ENCODE assay signal across 9 cellular contexts in the genomic region with DNA sequence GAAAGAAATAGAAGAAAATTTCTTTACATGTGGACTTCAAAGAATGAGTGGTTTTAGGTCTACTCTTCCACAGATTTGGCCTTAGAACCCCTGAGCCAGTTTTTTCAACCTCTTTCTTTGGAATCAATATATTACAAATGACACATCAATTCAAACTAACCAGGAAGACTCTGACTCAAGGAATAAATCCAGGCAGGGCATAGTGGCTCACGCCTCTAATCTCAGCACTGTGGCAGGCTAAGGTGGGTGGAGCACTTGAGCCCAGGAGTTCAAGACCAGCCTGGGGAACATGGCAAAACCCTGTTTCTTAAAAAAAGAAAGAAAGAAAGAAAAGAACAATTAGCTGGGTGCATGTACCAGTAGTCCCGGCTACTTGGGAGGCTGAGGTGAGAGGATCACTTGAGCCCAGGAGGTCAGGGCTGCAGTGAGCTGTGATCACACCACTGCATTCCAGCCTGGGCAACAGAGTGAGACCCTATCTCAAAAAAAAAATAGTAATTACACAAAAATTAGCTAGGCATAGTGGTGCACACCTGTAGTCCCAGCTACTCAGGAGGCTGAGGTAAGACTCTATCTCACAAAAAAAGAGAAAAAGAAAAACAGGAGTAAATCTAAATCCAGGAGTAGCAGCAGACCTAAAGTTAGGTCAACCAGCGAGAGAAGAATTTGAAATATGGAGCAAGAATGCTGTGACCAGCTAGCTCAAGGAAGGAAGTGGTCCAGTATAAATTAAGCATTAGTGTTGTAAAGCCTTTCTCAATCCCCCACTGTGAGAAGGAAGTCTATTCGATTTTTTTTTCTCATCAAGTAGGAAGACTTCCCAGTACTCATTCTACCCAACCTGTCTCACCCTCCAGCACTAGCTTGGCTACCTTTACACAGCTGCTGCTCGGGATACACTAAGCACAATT. TPM values are rescaled to one million over a fixed set of nuclear protein-coding genes. Genes with fewer than 3 reads are reported as not detected.
DNase-seq lines count a peak whose midpoint lies in the region; ATAC-seq, FAIRE-seq and TF ChIP-seq lines count a peak whose summit lies in the region.
"Had no signal": no experiment of that assay in that cellular context is flagged by ENCODE, and none has a peak within 500 bp of the region (broad histone marks: within the 10 kb centered on the region; RNA-seq: fewer than 3 reads in every experiment).

No MANE protein-coding gene starts in this region.

- H3K36me3 Mint-ChIP-seq in activated CD4-positive, alpha-beta T cell treated with anti-CD3 and anti-CD28 coated beads, Interleukin-2, amount 10 ng/mL, durations not matched to agents 7 days and 5 days (ENCODE audit: low read depth) = no peaks in the 10 kb centered on the region

- WGBS in HepG2 (ENCODE audit: low lambda C conversion rate) = 45% methylated on average over 5 of the region's 5 CpGs

- CTCF ChIA-PET in activated CD4-positive, alpha-beta T cell treated with anti-CD3 and anti-CD28 coated beads, Interleukin-2, amount 10 ng/mL, durations not matched to agents 7 days and 5 days (lab: Charles Lee) = no interaction called here
- CTCF ChIA-PET in HepG2 (lab: Yijun Ruan, JAX; ENCODE audit: low intra/inter-chr PET ratio, low total read pairs) = no interaction called here

- H3K4me3 ChIP-seq in ascending aorta (peak overlapping the region; percentile 77 to 83), HepG2 (replicated peaks in 1 of 3; ENCODE audit: insufficient read depth in 1 of 3, low read depth in 2 of 3, low read length in 3 of 3) (peak overlapping the region; percentile 70 to 94 (median 75)), tibial artery (peak overlapping the region; percentile 66 to 69)

- TF ChIP-seq CTCF in ascending aorta (IDR thresholded peaks at IDR 0.05) (no peak), HepG2 (CRISPR knock-in tag; IDR thresholded peaks at IDR 0.05) (no peak), tibial artery (IDR thresholded peaks at IDR 0.05) (no peak), GM20000 (IDR thresholded peaks at IDR 0.05; ENCODE audit: extremely low read depth, missing control alignments) (no peak)

- intact Hi-C loops in ascending aorta (cut with DNase I) = loop anchor here (1.0 to 5.0 kb wide), 2 partner anchors 26 to 319 kb away; partner anchors contain the start of gene TAF13
- intact Hi-C loops in HepG2 (cut with micrococcal nuclease; ENCODE audit: unreplicated experiment) = loop anchor here (5.0 to 10.0 kb wide), 2 partner anchors 44 to 301 kb away; partner anchors contain the start of gene TMEM167B
- intact Hi-C loops in tibial artery (cut with DNase I; ENCODE audit: low total_unique reads) = loop anchor here (5.0 kb wide), 1 partner anchor 44 kb away; no protein-coding TSS in a partner anchor

- H3K36me3 ChIP-seq in ascending aorta (no peaks in the 10 kb centered on the region), HepG2 (replicated peaks in 1 of 2; ENCODE audit: control insufficient read depth in 1 of 2, insufficient read depth in 2 of 2, low read length in 2 of 2) (peaks cover 0 to 9% of the 10 kb centered on the region in 2 experiments; a peak in 2 of 5 replicates), tibial artery (peaks cover 0 to 1% (median 0%) of the 10 kb centered on the region in 3 donors)

- H3K4me1 ChIP-seq in ascending aorta = peaks cover 3 to 12% of the 10 kb centered on the region in 2 donors
- peaks cover 67% of the 10 kb centered on the region for H3K4me1 ChIP-seq in HepG2 (ENCODE audit: insufficient read depth, low read length)
- H3K4me1 ChIP-seq in tibial artery = peaks cover 0 to 60% (median 25%) of the 10 kb centered on the region in 4 donors

- H4K20me1 ChIP-seq in HepG2 (ENCODE audit: insufficient read depth, low read length) = no peaks in the 10 kb centered on the region

- H3K27ac ChIP-seq in ascending aorta = peak overlapping the region; percentile 90 to 91
- peak overlapping the region; percentile 25 for H3K27ac ChIP-seq in HepG2 (ENCODE audit: extremely low read length, insufficient read depth, low read length)
- H3K27ac ChIP-seq in tibial artery = peak overlapping the region; percentile 82 to 87

- no peak overlapping the region for H2AFZ ChIP-seq in HepG2 (ENCODE audit: low read length)

- peak overlapping the region; percentile 75 for H3K9ac ChIP-seq in HepG2 (ENCODE audit: insufficient read depth, low read depth, low read length)

- H3K9me3 ChIP-seq in ascending aorta = no peaks in the 10 kb centered on the region
- no peaks in the 10 kb centered on the region for H3K9me3 ChIP-seq in HepG2 (ENCODE audit: low read length)
- no peaks in the 10 kb centered on the region for H3K9me3 ChIP-seq in tibial artery

- no peak for TF ChIP-seq RAD21 in HepG2 (CRISPR knock-in tag; IDR thresholded peaks at IDR 0.05)

- no peaks in the 10 kb centered on the region for H3K27me3 ChIP-seq in ascending aorta
- no peaks in the 10 kb centered on the region; a peak in 1 of 5 replicates for H3K27me3 ChIP-seq in HepG2 (ENCODE audit: control insufficient read depth in 1 of 2, insufficient read depth in 2 of 2, low read length in 2 of 2)
- H3K27me3 ChIP-seq in tibial artery = no peaks in the 10 kb centered on the region

- no peaks in the 10 kb centered on the region for H3K9me3 Mint-ChIP-seq in activated CD4-positive, alpha-beta T cell treated with anti-CD3 and anti-CD28 coated beads, Interleukin-2, amount 10 ng/mL, durations not matched to agents 7 days and 5 days
- H3K9me3 Mint-ChIP-seq: activated naive CD4-positive, alpha-beta T cell treated with anti-CD3 and anti-CD28 coated beads, Interleukin-2, amount 50 U/mL, for 72 hours had no signal

- peak overlapping the region; percentile 81 for H3K4me2 ChIP-seq in HepG2 (ENCODE audit: low read depth, low read length)

- BruUV-seq in HepG2 (replicated peaks; lab: Mats Ljungman, UMichigan) = no TSS peak

- ATAC-seq in HepG2 = no peak
- ATAC-seq: activated naive CD4-positive, alpha-beta T cell treated with anti-CD3 and anti-CD28 coated beads, Interleukin-2, amount 50 U/mL, for 72 hours had no signal

- H3K27ac Mint-ChIP-seq in activated CD4-positive, alpha-beta T cell treated with anti-CD3 and anti-CD28 coated beads, Interleukin-2, amount 10 ng/mL, durations not matched to agents 7 days and 5 days = no peak overlapping the region
- H3K27ac Mint-ChIP-seq: activated naive CD4-positive, alpha-beta T cell treated with anti-CD3 and anti-CD28 coated beads, Interleukin-2, amount 50 U/mL, for 72 hours had no signal

- POLR2A ChIA-PET in activated CD4-positive, alpha-beta T cell treated with anti-CD3 and anti-CD28 coated beads, Interleukin-2, amount 10 ng/mL, durations not matched to agents 7 days and 5 days (lab: Charles Lee) = interaction anchor here (0.6 to 0.7 kb wide), 3 partner anchors 14 to 47 kb away, joined by 3 to 7 read pairs (median 4); no protein-coding TSS in a partner anchor
- POLR2A ChIA-PET in HepG2 (lab: Yijun Ruan, JAX) = interaction anchor here (1.0 to 1.6 kb wide), 2 partner anchors 96 to 113 kb away, joined by 3 to 6 read pairs; partner anchors contain the start of gene PSRC1

- H3K27me3 Mint-ChIP-seq in activated CD4-positive, alpha-beta T cell treated with anti-CD3 and anti-CD28 coated beads, Interleukin-2, amount 10 ng/mL, durations not matched to agents 7 days and 5 days = peaks cover 52% of the 10 kb centered on the region

- H3K79me2 ChIP-seq in HepG2 (ENCODE audit: insufficient read depth, low read length) = peaks cover 54% of the 10 kb centered on the region

- DNase-seq in activated CD4-positive, alpha-beta T cell treated with anti-CD3 and anti-CD28 coated beads, Interleukin-2, amount 10 ng/mL, durations not matched to agents 7 days and 5 days = no peak
- DNase-seq in activated CD4-positive, alpha-beta T cell treated with anti-CD3 and anti-CD28 coated beads for 1 hour = no peak
- DNase-seq in ascending aorta (ENCODE audit: low spot score in 2 of 2) (no peak), HepG2 (ENCODE audit: low spot score) (no peak), tibial artery (no peak), amniotic stem cell (lab: John Stamatoyannopoulos, UW) (no peak), NCI-H2171 treated with DMSO at 0.1 percent for 48 hours (lab: John Stamatoyannopoulos, UW) (no peak), GM20000 (ENCODE audit: low spot score) (no peak)

- no peak for TF ChIP-seq POLR2A in HepG2 (IDR thresholded peaks at IDR 0.05; ENCODE audit: insufficient read depth in 1 of 2, low read depth in 2 of 2, low read length in 2 of 2)

- in situ Hi-C loops in HepG2 (cut with HindIII; ENCODE audit: extremely low pct_ligation_motif_present, low pct_unique_long_range_greater_than_20kb) = no loop called here

- peaks cover 15% of the 10 kb centered on the region for H3K4me1 Mint-ChIP-seq in activated CD4-positive, alpha-beta T cell treated with anti-CD3 and anti-CD28 coated beads, Interleukin-2, amount 10 ng/mL, durations not matched to agents 7 days and 5 days

- no peak for TF ChIP-seq EP300 in HepG2 (IDR thresholded peaks at IDR 0.05; ENCODE audit: low read depth in 2 of 2, low read length in 2 of 2)
- no peak for TF ChIP-seq EP300 in HepG2 (CRISPR knock-in tag; IDR thresholded peaks at IDR 0.05; ENCODE audit: borderline replicate concordance)

- no peak for FAIRE-seq in HepG2 (lab: Jason Lieb, UNC)

- H3K4me3 Mint-ChIP-seq in activated CD4-positive, alpha-beta T cell treated with anti-CD3 and anti-CD28 coated beads, Interleukin-2, amount 10 ng/mL, durations not matched to agents 7 days and 5 days = peak overlapping the region; percentile 70

RNA-seq across cellular contexts. Expression of gene SORT1, which starts 1.9 kb away (rescaled TPM):
- 1 to 10 TPM; 1.5 to 1.9 TPM for total RNA-seq in activated CD4-positive, alpha-beta T cell treated with anti-CD3 and anti-CD28 coated beads, Interleukin-2, amount 10 ng/mL, durations not matched to agents 7 days and 5 days
- total RNA-seq in ascending aorta = 111 TPM
- 32.4 and 35.3 TPM in 2 replicates for total RNA-seq in HepG2 (2016; rRNA removed; fragmentation: Illumina TruSeq; extraction: Trizol)
- total RNA-seq in HepG2 (2016; cell fraction: cytosol; rRNA removed; fragmentation: Illumina TruSeq; extraction: Trizol; ENCODE audit: low read depth) = 4.0 and 6.4 TPM in 2 replicates
- total RNA-seq in HepG2 (2016; cell fraction: insoluble cytoplasmic fraction; rRNA removed; fragmentation: Illumina TruSeq; extraction: Trizol) = 31.2 and 35.2 TPM in 2 replicates
- 17.0 and 17.8 TPM in 2 replicates for total RNA-seq in HepG2 (2016; cell fraction: membrane; rRNA removed; fragmentation: Illumina TruSeq; extraction: Trizol)
- total RNA-seq in HepG2 (2016; cell fraction: nucleus; rRNA removed; fragmentation: Illumina TruSeq; extraction: Trizol) = 54.6 and 67.3 TPM in 2 replicates
- polyA plus RNA-seq in HepG2 (2011; rRNA removed) = 79.7 and 93.0 TPM in 2 replicates
- 58.6 and 75.5 TPM in 2 replicates for polyA plus RNA-seq in HepG2 (2011; cell fraction: cytosol; rRNA removed)
- polyA plus RNA-seq in HepG2 (2011; cell fraction: nucleus; rRNA removed) = 47.3 and 51.2 TPM in 2 replicates
- 53.6 and 75.8 TPM in 2 replicates for polyA plus RNA-seq in HepG2 (2012)
- polyA plus RNA-seq in HepG2 (2016; cell fraction: cytosol; fragmentation: Illumina TruSeq; extraction: Trizol; ENCODE audit: low read depth) = 4.5 and 5.4 TPM in 2 replicates
- polyA plus RNA-seq in HepG2 (2016; cell fraction: insoluble cytoplasmic fraction; fragmentation: Illumina TruSeq; extraction: Trizol; ENCODE audit: low read depth) = 22.3 and 23.2 TPM in 2 replicates
- 7.2 and 8.4 TPM in 2 replicates for polyA plus RNA-seq in HepG2 (2016; cell fraction: membrane; fragmentation: Illumina TruSeq; extraction: Trizol; ENCODE audit: low read depth)
- 51.7 and 52.8 TPM in 2 replicates for polyA plus RNA-seq in HepG2 (2016; cell fraction: nucleus; fragmentation: Illumina TruSeq; extraction: Trizol; ENCODE audit: insufficient read depth, low read depth)
- polyA minus RNA-seq in HepG2 (2011; rRNA and poly(A)+ RNA removed; ENCODE audit: low replicate concordance) = 110 and 520 TPM in 2 replicates
- polyA minus RNA-seq in HepG2 (2011; cell fraction: cytosol; rRNA and poly(A)+ RNA removed) = 104 and 121 TPM in 2 replicates
- polyA minus RNA-seq in HepG2 (2011; cell fraction: nucleus; rRNA and poly(A)+ RNA removed) = 157 and 174 TPM in 2 replicates

RNA-seq across cellular contexts. Expression of gene PSMA5, which starts 30.4 kb away (rescaled TPM):
- 100 to 1,000 TPM; 157 to 174 TPM for total RNA-seq in activated CD4-positive, alpha-beta T cell treated with anti-CD3 and anti-CD28 coated beads, Interleukin-2, amount 10 ng/mL, durations not matched to agents 7 days and 5 days
- 2.6 TPM for total RNA-seq in ascending aorta
- 169 and 261 TPM in 2 replicates for total RNA-seq in HepG2 (2016; rRNA removed; fragmentation: Illumina TruSeq; extraction: Trizol)
- 27.2 TPM in 2 replicates for total RNA-seq in HepG2 (2016; cell fraction: cytosol; rRNA removed; fragmentation: Illumina TruSeq; extraction: Trizol; ENCODE audit: low read depth)
- total RNA-seq in HepG2 (2016; cell fraction: insoluble cytoplasmic fraction; rRNA removed; fragmentation: Illumina TruSeq; extraction: Trizol) = 163 and 273 TPM in 2 replicates
- 67.3 and 70.0 TPM in 2 replicates for total RNA-seq in HepG2 (2016; cell fraction: membrane; rRNA removed; fragmentation: Illumina TruSeq; extraction: Trizol)
- 61.3 and 63.7 TPM in 2 replicates for total RNA-seq in HepG2 (2016; cell fraction: nucleus; rRNA removed; fragmentation: Illumina TruSeq; extraction: Trizol)
- polyA plus RNA-seq in HepG2 (2011; rRNA removed) = 116 and 140 TPM in 2 replicates
- 101 and 134 TPM in 2 replicates for polyA plus RNA-seq in HepG2 (2011; cell fraction: cytosol; rRNA removed)
- polyA plus RNA-seq in HepG2 (2011; cell fraction: nucleus; rRNA removed) = 32.2 and 45.1 TPM in 2 replicates
- polyA plus RNA-seq in HepG2 (2012) = 119 TPM in 2 replicates
- polyA plus RNA-seq in HepG2 (2016; cell fraction: cytosol; fragmentation: Illumina TruSeq; extraction: Trizol; ENCODE audit: low read depth) = 38.3 and 40.3 TPM in 2 replicates
- 219 and 228 TPM in 2 replicates for polyA plus RNA-seq in HepG2 (2016; cell fraction: insoluble cytoplasmic fraction; fragmentation: Illumina TruSeq; extraction: Trizol; ENCODE audit: low read depth)
- polyA plus RNA-seq in HepG2 (2016; cell fraction: membrane; fragmentation: Illumina TruSeq; extraction: Trizol; ENCODE audit: low read depth) = 48.3 and 52.7 TPM in 2 replicates
- polyA plus RNA-seq in HepG2 (2016; cell fraction: nucleus; fragmentation: Illumina TruSeq; extraction: Trizol; ENCODE audit: insufficient read depth, low read depth) = 72.2 and 82.4 TPM in 2 replicates
- 42.3 and 110 TPM in 2 replicates for polyA minus RNA-seq in HepG2 (2011; rRNA and poly(A)+ RNA removed; ENCODE audit: low replicate concordance)
- 54.0 and 56.2 TPM in 2 replicates for polyA minus RNA-seq in HepG2 (2011; cell fraction: cytosol; rRNA and poly(A)+ RNA removed)
- polyA minus RNA-seq in HepG2 (2011; cell fraction: nucleus; rRNA and poly(A)+ RNA removed) = 52.7 and 59.6 TPM in 2 replicates

Comparison
In these comparisons a context has a peak if more than half of its experiments do, and no peak if none do; other contexts are left out.
1. H3K27ac ChIP-seq: peak in every context shown above with its lines; median percentile 90 in ascending aorta; 84 in tibial artery; 25 in HepG2.